8 cellular contexts compared by ENCODE assay signal in genomic region chr1:906532-907420, GRCh38. TPM values are rescaled to one million over a fixed set of nuclear protein-coding genes. Genes with fewer than 3 reads are reported as not detected.
DNase-seq lines count a peak whose midpoint lies in the region; ATAC-seq, FAIRE-seq and TF ChIP-seq lines count a peak whose summit lies in the region.

No MANE protein-coding gene starts in this region.

- no peak for TF ChIP-seq POLR2A in GM12892 (IDR thresholded peaks at IDR 0.05; ENCODE audit: low read depth, low read length)

- DNase-seq in GM12892 (ENCODE audit: insufficient read length), result peak; percentile 46
- peak; percentile 65 for DNase-seq in NCI-H226
- peak; percentile 48 for DNase-seq in choroid plexus epithelial cell (ENCODE audit: low read depth)
- no peak for DNase-seq in naive thymus-derived CD8-positive, alpha-beta T cell
- no peak for DNase-seq in anterior cingulate cortex (lab: John Stamatoyannopoulos, UW)
- DNase-seq in NK-92 treated with Interleukin-12 subunit alpha and Interleukin-12 subunit beta, amount 100 ng/mL, for 24 hours (lab: John Stamatoyannopoulos, UW), result no peak
- no peak for DNase-seq in HT-29 (ENCODE audit: low spot score)

- no peak for ATAC-seq in naive thymus-derived CD8-positive, alpha-beta T cell
- no peak for ATAC-seq in HG03460 (IDR thresholded peaks at IDR 0.05; ENCODE audit: unreplicated experiment)

- H3K27me3 Mint-ChIP-seq in naive thymus-derived CD8-positive, alpha-beta T cell, result peaks cover 13 to 49% (median 28%) of the 10 kb centered on the region in 5 donors

- FAIRE-seq in GM12892 (lab: Jason Lieb, UNC), result no peak

- no peak overlapping the region for H3K4me3 ChIP-seq in choroid plexus epithelial cell (ENCODE audit: low read depth, low read length)

- H3K9me3 Mint-ChIP-seq in naive thymus-derived CD8-positive, alpha-beta T cell, result peaks cover 0 to 7% (median 0%) of the 10 kb centered on the region in 9 donors

- H3K27ac Mint-ChIP-seq in naive thymus-derived CD8-positive, alpha-beta T cell, result peak overlapping the region in 1 of 10 donors; percentile 55

- no peak for TF ChIP-seq CTCF in choroid plexus epithelial cell (conservative IDR thresholded peaks at IDR 0.05; ENCODE audit: low read depth, low read length)

- POLR2A ChIA-PET in naive thymus-derived CD8-positive, alpha-beta T cell (lab: Charles Lee), result interaction anchor here (1.2 to 2.1 kb wide), 2 partner anchors 13 to 70 kb away, joined by 4 read pairs; no protein-coding TSS in a partner anchor

- H3K4me3 Mint-ChIP-seq in naive thymus-derived CD8-positive, alpha-beta T cell, result peak overlapping the region in 9 of 10 donors; percentile 7 to 80 (median 32)

- H3K36me3 Mint-ChIP-seq in naive thymus-derived CD8-positive, alpha-beta T cell, result no peaks in the 10 kb centered on the region

- H3K4me1 Mint-ChIP-seq in naive thymus-derived CD8-positive, alpha-beta T cell, result peaks cover 7 to 18% (median 13%) of the 10 kb centered on the region in 4 donors

RNA-seq across cellular contexts. Expression of gene SAMD11, which starts 16.9 kb away (rescaled TPM):
- not detected for polyA plus RNA-seq in GM12892 (2012; ENCODE audit: missing spikeins)
- total RNA-seq in naive thymus-derived CD8-positive, alpha-beta T cell, result not detected
- under 1 TPM in 1 of 3 donors, not detected in 2; 0.29 TPM for polyA plus RNA-seq in naive thymus-derived CD8-positive, alpha-beta T cell
- 0.10 TPM in 1 of 2 replicates, not detected in the other for total RNA-seq in HT-29 (2014; rRNA removed; shearing (Covaris generic))

RNA-seq across cellular contexts. Expression of gene NOC2L, which starts 52.3 kb away (rescaled TPM):
- polyA plus RNA-seq in GM12892 (2012; ENCODE audit: missing spikeins), result 37.8 TPM
- total RNA-seq in naive thymus-derived CD8-positive, alpha-beta T cell, result 10 to 100 TPM; 72.3 to 78.3 TPM
- 10 to 100 TPM; 49.5 to 68.2 (median 60.5) TPM for polyA plus RNA-seq in naive thymus-derived CD8-positive, alpha-beta T cell
- 223 and 226 TPM in 2 replicates for total RNA-seq in HT-29 (2014; rRNA removed; shearing (Covaris generic))

RNA-seq across cellular contexts. Expression of gene KLHL17, which starts 53.6 kb away (rescaled TPM):
- 8.9 TPM for polyA plus RNA-seq in GM12892 (2012; ENCODE audit: missing spikeins)
- total RNA-seq in naive thymus-derived CD8-positive, alpha-beta T cell, result 10 to 100 TPM; 36.4 to 37.4 TPM
- polyA plus RNA-seq in naive thymus-derived CD8-positive, alpha-beta T cell, result 1 to 10 TPM in 2 of 3 donors, under 1 TPM in 1; 0.94 to 2.0 (median 1.1) TPM
- 33.4 and 44.4 TPM in 2 replicates for total RNA-seq in HT-29 (2014; rRNA removed; shearing (Covaris generic))

RNA-seq across cellular contexts. Expression of gene PLEKHN1, which starts 59.5 kb away (rescaled TPM):
- polyA plus RNA-seq in GM12892 (2012; ENCODE audit: missing spikeins), result 0.11 TPM
- total RNA-seq in naive thymus-derived CD8-positive, alpha-beta T cell, result under 1 TPM; 0.60 to 0.93 TPM
- under 1 TPM in 1 of 3 donors, not detected in 2; 0.19 TPM for polyA plus RNA-seq in naive thymus-derived CD8-positive, alpha-beta T cell
- total RNA-seq in HT-29 (2014; rRNA removed; shearing (Covaris generic)), result 2.4 and 9.3 TPM in 2 replicates

Comparison
In these comparisons a context has a peak if more than half of its experiments do, and no peak if none do; other contexts are left out.
1. DNase-seq: peak in GM12892 (single experiment), NCI-H226 (single experiment) and choroid plexus epithelial cell (single experiment); none in naive thymus-derived CD8-positive, alpha-beta T cell (0 of 10), anterior cingulate cortex (0 of 58), NK-92 treated with Interleukin-12 subunit alpha and Interleukin-12 subunit beta, amount 100 ng/mL, for 24 hours (single experiment) and HT-29 (single experiment).